ENCODE assay signal across 1 cellular context in the genomic region with DNA sequence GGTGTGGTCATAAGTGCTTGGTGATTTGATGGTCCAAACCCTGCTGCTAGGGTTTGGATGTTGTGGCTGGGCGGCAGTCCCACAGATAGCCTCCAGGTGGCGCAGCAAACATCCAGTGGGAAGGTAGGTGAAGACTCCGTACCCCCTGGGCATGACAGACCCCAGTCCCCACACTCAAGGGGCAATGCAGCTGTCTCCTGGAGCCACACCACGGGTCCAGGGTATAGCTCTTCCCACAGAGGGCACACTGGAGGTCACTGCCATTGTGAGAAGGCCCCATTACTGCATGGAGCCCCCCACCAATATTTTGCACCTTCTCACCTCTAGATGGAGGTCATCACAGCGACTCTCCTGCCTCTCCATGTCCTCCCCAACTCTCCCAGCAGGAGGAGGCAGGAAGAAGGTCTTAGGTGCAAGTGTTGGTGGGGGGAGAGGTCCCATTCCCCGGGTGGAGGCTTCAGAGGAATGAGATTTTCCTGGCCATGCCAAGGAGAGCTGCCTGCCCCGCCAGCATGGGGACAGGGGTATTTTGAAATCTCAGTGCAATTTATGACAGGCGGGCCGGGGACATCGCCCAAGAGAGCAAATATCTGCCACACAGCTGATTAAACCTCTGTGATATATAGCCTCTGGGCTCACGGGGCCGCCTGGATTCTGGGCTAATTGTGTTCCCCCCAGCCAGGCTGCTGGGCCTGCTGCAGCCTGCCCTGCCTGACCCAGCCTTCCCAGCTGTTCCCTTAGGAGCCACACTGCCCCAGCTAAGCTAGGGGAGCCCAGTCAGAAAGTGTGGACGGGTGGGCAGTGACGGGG.
A peak's percentile ranks its signal among the peaks of the same experiment; 100 is the strongest.
TF ChIP-seq lines count a peak whose summit lies in the region.

No MANE protein-coding gene starts in this region.

TF ChIP-seq in H1, 55 proteins besides CTCF, POLR2A, EP300 and RAD21:
- TF ChIP-seq TAF7 (optimal IDR thresholded peaks at IDR 0.05; ENCODE audit: borderline replicate concordance, low read depth, low read length) (no peak), POU5F1 (IDR thresholded peaks at IDR 0.05; ENCODE audit: low read depth, low read length) (no peak), YY1 (IDR thresholded peaks at IDR 0.05; ENCODE audit: low read depth, low read length) (0 out of 2 replicates have a peak, but pooled peaks have one; percentile 57), RBBP5 (IDR thresholded peaks at IDR 0.05; ENCODE audit: borderline replicate concordance, low read depth, low read length) (no peak), ZNF274 (IDR thresholded peaks at IDR 0.05; ENCODE audit: borderline replicate concordance, extremely low read depth, low read length) (no peak), KDM1A (IDR thresholded peaks at IDR 0.05; ENCODE audit: borderline replicate concordance, low read length) (peak; percentile 25; the same call in 1 of the 2 replicates)
